In the genomic region with DNA sequence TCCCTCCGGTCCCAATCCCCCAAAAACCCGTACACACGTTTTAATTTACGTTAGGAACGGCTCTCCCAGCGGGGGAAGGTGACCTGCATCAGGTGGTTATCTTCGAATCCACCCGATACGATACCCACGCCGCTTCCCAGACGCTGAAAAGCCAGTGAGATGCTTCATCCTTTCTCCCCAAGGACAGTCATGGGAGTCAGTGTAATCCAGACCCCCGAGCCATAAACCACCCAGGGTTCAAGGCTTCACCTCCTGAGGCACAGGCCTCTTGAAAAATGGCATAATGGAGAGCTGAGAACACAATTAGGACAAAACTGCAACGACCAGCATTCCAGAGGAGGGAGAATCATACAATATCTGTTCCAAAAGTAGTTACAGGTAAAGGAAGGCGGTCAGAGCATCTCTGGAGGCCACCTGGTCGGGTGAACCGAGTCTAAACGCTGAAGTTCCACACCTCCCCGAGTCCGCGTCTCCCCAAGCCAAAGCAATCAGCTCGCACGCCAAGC, we compare ENCODE assay signal across 8 cellular contexts. TPM values are rescaled to one million over a fixed set of nuclear protein-coding genes. Genes with fewer than 3 reads are reported as not detected.
DNase-seq lines count a peak whose midpoint lies in the region; ATAC-seq, FAIRE-seq and TF ChIP-seq lines count a peak whose summit lies in the region.

No MANE protein-coding gene starts in this region.

- H3K4me3 Mint-ChIP-seq in activated CD8-positive, alpha-beta memory T cell treated with anti-CD3 and anti-CD28 coated beads, Interleukin-2, amount 10 ng/mL, durations not matched to agents 7 days and 5 days, result peak overlapping the region; percentile 78

- TF ChIP-seq POLR2A in esophagus muscularis mucosa (IDR thresholded peaks at IDR 0.05; ENCODE audit: low read depth), result no peak
- no peak for TF ChIP-seq POLR2A in H54 (IDR thresholded peaks at IDR 0.05; ENCODE audit: low read depth, low read length)

- H3K4me2 ChIP-seq in parathyroid adenoma (ENCODE audit: low read length), result peak overlapping the region; percentile 73

- H3K9me3 Mint-ChIP-seq in activated CD8-positive, alpha-beta memory T cell treated with anti-CD3 and anti-CD28 coated beads, Interleukin-2, amount 10 ng/mL, durations not matched to agents 7 days and 5 days (ENCODE audit: low read depth), result no peaks in the 10 kb centered on the region

- H3K79me2 ChIP-seq in parathyroid adenoma, result peaks cover 22% of the 10 kb centered on the region

- TF ChIP-seq EP300 in esophagus muscularis mucosa (IDR thresholded peaks at IDR 0.05), result no peak

- peaks cover 13% of the 10 kb centered on the region for H3K4me1 Mint-ChIP-seq in activated CD8-positive, alpha-beta memory T cell treated with anti-CD3 and anti-CD28 coated beads, Interleukin-2, amount 10 ng/mL, durations not matched to agents 7 days and 5 days

- peak overlapping the region; percentile 92 for H3K9ac ChIP-seq in parathyroid adenoma

- no peak for ATAC-seq in activated CD8-positive, alpha-beta memory T cell treated with anti-CD3 and anti-CD28 coated beads, Interleukin-2, amount 10 ng/mL, durations not matched to agents 7 days and 5 days
- ATAC-seq in HG03442 (IDR thresholded peaks at IDR 0.05; ENCODE audit: unreplicated experiment), result no peak

- H3K36me3 Mint-ChIP-seq in activated CD8-positive, alpha-beta memory T cell treated with anti-CD3 and anti-CD28 coated beads, Interleukin-2, amount 10 ng/mL, durations not matched to agents 7 days and 5 days, result peaks cover 1% of the 10 kb centered on the region

- H3K4me1 ChIP-seq in esophagus muscularis mucosa, result peaks cover 3 to 19% (median 13%) of the 10 kb centered on the region in 4 donors
- peaks cover 3% of the 10 kb centered on the region for H3K4me1 ChIP-seq in parathyroid adenoma

- no peak for FAIRE-seq in H54 (lab: Jason Lieb, UNC)

- H2AFZ ChIP-seq in parathyroid adenoma, result peak overlapping the region; percentile 93

- peak overlapping the region; percentile 77 for H3K27ac Mint-ChIP-seq in activated CD8-positive, alpha-beta memory T cell treated with anti-CD3 and anti-CD28 coated beads, Interleukin-2, amount 10 ng/mL, durations not matched to agents 7 days and 5 days

- peak overlapping the region in 1 of 4 donors; percentile 37 for H3K27ac ChIP-seq in esophagus muscularis mucosa (replicated peaks in 1 of 4)
- peak overlapping the region; percentile 80 for H3K27ac ChIP-seq in parathyroid adenoma

- H3K4me3 ChIP-seq in esophagus muscularis mucosa (peak overlapping the region; percentile 61 to 77 (median 66)), parathyroid adenoma (ENCODE audit: low read depth, low read length) (peak overlapping the region; percentile 61)

- no peaks in the 10 kb centered on the region for H3K36me3 ChIP-seq in esophagus muscularis mucosa
- H3K36me3 ChIP-seq in parathyroid adenoma (ENCODE audit: control insufficient read depth, insufficient read depth, low read length), result no peaks in the 10 kb centered on the region

- CTCF ChIA-PET in activated CD8-positive, alpha-beta memory T cell treated with anti-CD3 and anti-CD28 coated beads, Interleukin-2, amount 10 ng/mL, durations not matched to agents 7 days and 5 days (lab: Charles Lee), result no interaction called here

- TF ChIP-seq CTCF in esophagus muscularis mucosa (IDR thresholded peaks at IDR 0.05) (no peak), parathyroid adenoma (IDR thresholded peaks at IDR 0.05) (no peak)

- peak; percentile 40 for DNase-seq in activated CD8-positive, alpha-beta memory T cell treated with anti-CD3 and anti-CD28 coated beads, Interleukin-2, amount 10 ng/mL, durations not matched to agents 7 days and 5 days
- no peak for DNase-seq in activated CD8-positive, alpha-beta memory T cell treated with anti-CD3 and anti-CD28 coated beads, Interleukin-2, amount 50 U/mL, for 4 hours
- DNase-seq in RKO (ENCODE audit: low spot score) (peak; percentile 18), esophagus muscularis mucosa (ENCODE audit: extremely low spot score) (no peak), GOT3 (lab: John Stamatoyannopoulos, UW) (no peak), H54 (ENCODE audit: insufficient read length, low spot score) (no peak)

- H3K27me3 Mint-ChIP-seq in activated CD8-positive, alpha-beta memory T cell treated with anti-CD3 and anti-CD28 coated beads, Interleukin-2, amount 10 ng/mL, durations not matched to agents 7 days and 5 days, result peaks cover 42% of the 10 kb centered on the region

- H3K27me3 ChIP-seq in esophagus muscularis mucosa, result peaks cover 0 to 33% (median 0%) of the 10 kb centered on the region in 4 donors
- H3K27me3 ChIP-seq in parathyroid adenoma (ENCODE audit: control insufficient read depth, insufficient read depth, low read length), result no peaks in the 10 kb centered on the region

- H3K9me3 ChIP-seq in esophagus muscularis mucosa (no peaks in the 10 kb centered on the region), parathyroid adenoma (ENCODE audit: control insufficient read depth, low read length) (no peaks in the 10 kb centered on the region)

- intact Hi-C loops in esophagus muscularis mucosa (cut with DNase I), result no loop called here

- WGBS in esophagus muscularis mucosa, result 41% methylated on average over 17 of the region's 23 CpGs

RNA-seq across cellular contexts. Expression of a gene that starts 0.8 kb away (rescaled TPM):
- total RNA-seq in activated CD8-positive, alpha-beta memory T cell treated with anti-CD3 and anti-CD28 coated beads, Interleukin-2, amount 10 ng/mL, durations not matched to agents 7 days and 5 days, result 1 to 10 TPM; 4.5 to 5.8 TPM
- 1 to 10 TPM in 3 of 4 donors, under 1 TPM in 1; 0.80 to 2.1 (median 1.3) TPM for total RNA-seq in esophagus muscularis mucosa

Comparison
In these comparisons a context has a peak if more than half of its experiments do, and no peak if none do; other contexts are left out.
1. DNase-seq: peak in activated CD8-positive, alpha-beta memory T cell treated with anti-CD3 and anti-CD28 coated beads, Interleukin-2, amount 10 ng/mL, durations not matched to agents 7 days and 5 days (single experiment) and RKO (single experiment); none in activated CD8-positive, alpha-beta memory T cell treated with anti-CD3 and anti-CD28 coated beads, Interleukin-2, amount 50 U/mL, for 4 hours (single experiment), esophagus muscularis mucosa (single experiment), GOT3 (single experiment) and H54 (single experiment).